ENCODE assay signal across 14 cellular contexts in the genomic region with DNA sequence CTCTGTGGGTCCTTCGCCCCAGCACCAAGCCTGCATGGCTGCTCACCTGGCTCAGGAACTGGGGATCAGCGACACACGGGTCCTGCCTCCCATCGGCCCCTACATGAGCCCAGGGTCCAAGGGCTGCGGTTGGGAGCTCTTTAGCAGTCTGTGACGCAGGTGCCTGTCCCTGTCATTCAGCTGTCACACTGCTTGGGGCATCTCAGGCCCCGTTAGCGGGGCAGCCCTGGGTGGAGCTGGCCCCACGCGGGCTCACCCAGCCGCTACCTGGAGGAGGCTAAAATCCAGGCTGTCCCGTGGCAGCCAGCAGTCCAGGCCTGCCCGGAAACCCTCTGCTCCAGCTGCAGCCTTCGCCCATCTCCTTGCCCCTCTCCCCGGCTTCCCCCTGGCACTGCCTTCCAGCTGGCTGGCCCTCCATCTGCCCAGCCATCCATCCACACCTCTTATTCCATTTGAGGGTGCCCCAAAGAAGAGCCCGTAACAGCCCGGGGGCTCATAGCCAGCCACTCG. TPM values are rescaled to one million over a fixed set of nuclear protein-coding genes. Genes with fewer than 3 reads are reported as not detected.
DNase-seq lines count a peak whose midpoint lies in the region; ATAC-seq and TF ChIP-seq lines count a peak whose summit lies in the region.
"Had no signal": no experiment of that assay in that cellular context is flagged by ENCODE, and none has a peak within 500 bp of the region (broad histone marks: within the 10 kb centered on the region; RNA-seq: fewer than 3 reads in every experiment).

No MANE protein-coding gene starts in this region.

- peak overlapping the region; percentile 84 for H2AK5ac ChIP-seq in neuronal stem cell (ENCODE audit: low read depth, low read length)

- H3K36me3 ChIP-seq in BLaER1 (no peaks in the 10 kb centered on the region), HCT116 (ENCODE audit: control insufficient read depth in 1 of 2, insufficient read depth in 2 of 2, low read length in 2 of 2) (no peaks in the 10 kb centered on the region), RWPE2 (ENCODE audit: low read depth) (no peaks in the 10 kb centered on the region), neuronal stem cell (replicated peaks in 1 of 2; ENCODE audit: control insufficient read depth in 2 of 2, insufficient read depth in 2 of 2, low read length in 2 of 2) (no peaks in the 10 kb centered on the region)

- no peak overlapping the region for H2BK5ac ChIP-seq in neuronal stem cell (ENCODE audit: low read length)

- no peak overlapping the region for H3K4me3 Mint-ChIP-seq in progenitor cell of endocrine pancreas (ENCODE audit: low read depth)
- H3K4me3 Mint-ChIP-seq: CD4-positive, CD25-positive, alpha-beta regulatory T cell had no signal

- no peak overlapping the region for H4K8ac ChIP-seq in neuronal stem cell (ENCODE audit: low read depth, low read length)

- H3K27ac Mint-ChIP-seq in progenitor cell of endocrine pancreas, result no peak overlapping the region
- H3K27ac Mint-ChIP-seq: CD4-positive, CD25-positive, alpha-beta regulatory T cell had no signal

- ATAC-seq in HCT116 (peak; percentile 6; the same call in 1 of the 2 replicates), RWPE2 (ENCODE audit: low read depth) (peak; percentile 24; the same call in 1 of the 3 replicates), HG03095 (IDR thresholded peaks at IDR 0.05; ENCODE audit: unreplicated experiment) (no peak)

- no peak overlapping the region for H3K27ac ChIP-seq in BLaER1
- no peak overlapping the region for H3K27ac ChIP-seq in HCT116 (ENCODE audit: low read depth, low read length)
- H3K27ac ChIP-seq in RWPE2 (ENCODE audit: poor library complexity, severe bottlenecking), result no peak overlapping the region
- no peak overlapping the region for H3K27ac ChIP-seq in neuronal stem cell (replicated peaks; ENCODE audit: low read length)

- no peak overlapping the region for H4K91ac ChIP-seq in neuronal stem cell (ENCODE audit: low read depth, low read length, poor library complexity)

- H3K4me2 ChIP-seq in BLaER1, result peak overlapping the region; percentile 92
- H3K4me2 ChIP-seq in HCT116 (ENCODE audit: low read length), result no peak overlapping the region
- H3K4me2 ChIP-seq in neuronal stem cell (ENCODE audit: insufficient read depth, low read length, poor library complexity, severe bottlenecking), result no peak overlapping the region

- no peaks in the 10 kb centered on the region for H3K4me1 Mint-ChIP-seq in progenitor cell of endocrine pancreas (ENCODE audit: low read depth)

- CTCF ChIA-PET in HCT116 (lab: Charles Lee), result no interaction called here

- H2BK120ac ChIP-seq in neuronal stem cell (ENCODE audit: low read depth, low read length), result no peak overlapping the region

- TF ChIP-seq CTCF in HCT116 (IDR thresholded peaks at IDR 0.05 in 2 of 3, conservative IDR thresholded peaks at IDR 0.05 in 1 of 3; ENCODE audit: borderline replicate concordance in 1 of 3, insufficient read depth in 1 of 3, low read depth in 2 of 3, low read length in 2 of 3) (no peak), RWPE2 (IDR thresholded peaks at IDR 0.05; ENCODE audit: poor library complexity, severe bottlenecking) (no peak), progenitor cell of endocrine pancreas (IDR thresholded peaks at IDR 0.05; ENCODE audit: unreplicated experiment) (no peak)

- no CpG with 5 or more reads among the region's 18 CpGs for WGBS in neuronal stem cell (ENCODE audit: extremely low coverage in 2 of 2, insufficient read length in 2 of 2, insufficient replicate concordance in 1 of 2), 2 donors

- H3K9ac ChIP-seq in BLaER1, result no peak overlapping the region
- H3K9ac ChIP-seq in HCT116 (ENCODE audit: low read length), result no peak overlapping the region
- peak overlapping the region; percentile 44 for H3K9ac ChIP-seq in neuronal stem cell (ENCODE audit: low read depth, low read length, poor library complexity)

- peaks cover 44% of the 10 kb centered on the region for H3K27me3 Mint-ChIP-seq in progenitor cell of endocrine pancreas

- no peak overlapping the region for H3K18ac ChIP-seq in neuronal stem cell (ENCODE audit: low read length)

- intact Hi-C loops in HCT116 (cut with micrococcal nuclease), result no loop called here

- peaks cover 7% of the 10 kb centered on the region for H3K79me1 ChIP-seq in neuronal stem cell (ENCODE audit: low read depth, low read length)

- H3K36me3 Mint-ChIP-seq in progenitor cell of endocrine pancreas (ENCODE audit: insufficient read depth), result no peaks in the 10 kb centered on the region
- H3K36me3 Mint-ChIP-seq: CD4-positive, CD25-positive, alpha-beta regulatory T cell had no signal

- H4K20me1 ChIP-seq in BLaER1 (no peaks in the 10 kb centered on the region), HCT116 (ENCODE audit: insufficient read depth) (no peaks in the 10 kb centered on the region)

- H2BK15ac ChIP-seq in neuronal stem cell (ENCODE audit: low read length), result no peak overlapping the region

- no TSS peak for BruUV-seq in HCT116 (replicated peaks; lab: Mats Ljungman, UMichigan)

- H3K4me1 ChIP-seq in BLaER1 (peaks cover 62% of the 10 kb centered on the region), HCT116 (ENCODE audit: control insufficient read depth in 1 of 2, insufficient read depth in 2 of 2, low read length in 2 of 2) (peaks cover 0 to 6% of the 10 kb centered on the region in 2 experiments; a peak in 2 of 4 replicates), RWPE2 (ENCODE audit: insufficient read depth, poor library complexity, severe bottlenecking) (no peaks in the 10 kb centered on the region), neuronal stem cell (ENCODE audit: control insufficient read depth in 2 of 2, insufficient read depth in 1 of 2, low read depth in 1 of 2, low read length in 2 of 2) (peaks cover 2 to 7% of the 10 kb centered on the region in 2 donors)

- no peak for DNase-seq in HCT116 (ENCODE audit: low read depth, low spot score)
- peak; percentile 63 for DNase-seq in RWPE2 (ENCODE audit: low spot score)
- DNase-seq in neuronal stem cell (ENCODE audit: low spot score), result no peak
- DNase-seq in progenitor cell of endocrine pancreas (ENCODE audit: low spot score, unreplicated experiment), result no peak
- no peak for DNase-seq in activated CD4-positive, alpha-beta T cell treated with anti-CD3 and anti-CD28 coated beads for 4 hours
- DNase-seq: CD4-positive, CD25-positive, alpha-beta regulatory T cell; DMS79 treated with DMSO at 0.1 percent for 48 hours; EL; HCEC 1CT had no signal

- no peak for TF ChIP-seq POLR2A in HCT116 (IDR thresholded peaks at IDR 0.05; ENCODE audit: borderline replicate concordance, extremely low read depth, insufficient read depth, insufficient read length)

- H3K27me3 ChIP-seq in BLaER1, result peaks cover 63% of the 10 kb centered on the region
- peaks cover 13% of the 10 kb centered on the region; the same call in 1 of the 2 replicates for H3K27me3 ChIP-seq in HCT116 (ENCODE audit: insufficient read depth, low read length)
- H3K27me3 ChIP-seq in RWPE2 (ENCODE audit: insufficient read depth, poor library complexity, severe bottlenecking), result peaks cover 59% of the 10 kb centered on the region
- H3K27me3 ChIP-seq in neuronal stem cell (ENCODE audit: control insufficient read depth in 3 of 3, insufficient read depth in 3 of 3, low read depth in 1 of 3, low read length in 3 of 3), result peaks cover 20 to 85% (median 56%) of the 10 kb centered on the region in 3 experiments

- POLR2A ChIA-PET in HCT116 (lab: Charles Lee), result interaction anchor here (1.6 kb wide), 1 partner anchor 15 kb away, joined by 5 read pairs; no protein-coding TSS in a partner anchor

- H3K4me3 ChIP-seq in BLaER1 (no peak overlapping the region), HCT116 (replicated peaks in 1 of 2; ENCODE audit: low read depth in 1 of 2, low read length in 2 of 2) (no peak overlapping the region), RWPE2 (ENCODE audit: severe bottlenecking) (no peak overlapping the region), neuronal stem cell (ENCODE audit: low read length in 2 of 2) (no peak overlapping the region)

- H3K9me2 ChIP-seq in HCT116 (ENCODE audit: insufficient read depth), result no peaks in the 10 kb centered on the region

- H2BK12ac ChIP-seq in neuronal stem cell (ENCODE audit: low read length), result no peak overlapping the region

- no peaks in the 10 kb centered on the region for H3K9me3 Mint-ChIP-seq in progenitor cell of endocrine pancreas (ENCODE audit: low read depth)
- H3K9me3 Mint-ChIP-seq: CD4-positive, CD25-positive, alpha-beta regulatory T cell had no signal

- H3K14ac ChIP-seq in neuronal stem cell (ENCODE audit: low read length), result no peak overlapping the region

- RAD21 ChIA-PET in HCT116 (lab: Charles Lee; ENCODE audit: low non-redundant PET in 1 of 2, low total read pairs in 2 of 2, uncharacterized antibody in 2 of 2, unreplicated experiment in 2 of 2), result interaction anchor here in 1 of 2 experiments (0.6 kb wide), 1 partner anchor 530 kb away, joined by 4 read pairs; no protein-coding TSS in a partner anchor

- H3K23ac ChIP-seq in neuronal stem cell (ENCODE audit: low read depth, low read length, poor library complexity), result peak overlapping the region; percentile 89

- no peak for TF ChIP-seq RAD21 in HCT116 (IDR thresholded peaks at IDR 0.05; ENCODE audit: low read depth)

- no peak overlapping the region for H3K4ac ChIP-seq in neuronal stem cell (ENCODE audit: low read length)

- H2AFZ ChIP-seq in HCT116 (ENCODE audit: low read depth, low read length, poor library complexity, severe bottlenecking) (no peak overlapping the region), neuronal stem cell (ENCODE audit: low read length) (no peak overlapping the region)

- H3K9me3 ChIP-seq in BLaER1 (no peaks in the 10 kb centered on the region), HCT116 (ENCODE audit: control insufficient read depth in 1 of 2, insufficient read depth in 1 of 2, low read depth in 1 of 2, low read length in 2 of 2) (no peaks in the 10 kb centered on the region), RWPE2 (ENCODE audit: severe bottlenecking) (no peaks in the 10 kb centered on the region), neuronal stem cell (replicated peaks in 1 of 2; ENCODE audit: control insufficient read depth in 2 of 2, insufficient read depth in 1 of 2, low read depth in 1 of 2, low read length in 2 of 2) (peaks cover under 1 to 2% of the 10 kb centered on the region in 2 donors)

- H3K79me2 ChIP-seq in HCT116 (ENCODE audit: insufficient read depth, low read length), result no peaks in the 10 kb centered on the region

RNA-seq across cellular contexts. Expression of a gene that starts 3.3 kb away (rescaled TPM):
- total RNA-seq in HCT116 (2021; ENCODE audit: unreplicated experiment), result not detected
- 0.12 TPM in 1 of 2 replicates, not detected in the other for polyA plus RNA-seq in HCT116 (2012)
- polyA plus RNA-seq in neuronal stem cell (2013, experiment 1 of 2), result 0.40 TPM
- polyA plus RNA-seq in neuronal stem cell (2013, experiment 2 of 2), result 0.50 TPM
- total RNA-seq in progenitor cell of endocrine pancreas, result 2.1 and 2.2 TPM in 2 replicates
- total RNA-seq: A673; CD4-positive, CD25-positive, alpha-beta regulatory T cell; H4 had no signal
- polyA plus RNA-seq: BJ; CD4-positive, CD25-positive, alpha-beta regulatory T cell had no signal

RNA-seq across cellular contexts. Expression of a gene that starts 25.8 kb away (rescaled TPM):
- total RNA-seq in HCT116 (2021; ENCODE audit: unreplicated experiment) (59.2 TPM), progenitor cell of endocrine pancreas (138 and 157 TPM in 2 replicates)
- polyA plus RNA-seq in HCT116 (2012), result 63.3 and 64.8 TPM in 2 replicates
- polyA plus RNA-seq in neuronal stem cell (2013, experiment 1 of 2), result 145 TPM
- 137 TPM for polyA plus RNA-seq in neuronal stem cell (2013, experiment 2 of 2)

RNA-seq across cellular contexts. Expression of a gene that starts 27.6 kb away (rescaled TPM):
- total RNA-seq in HCT116 (2021; ENCODE audit: unreplicated experiment) (not detected), progenitor cell of endocrine pancreas (not detected in 2 replicates)
- polyA plus RNA-seq in HCT116 (2012), result 0.64 and 0.76 TPM in 2 replicates
- polyA plus RNA-seq in neuronal stem cell (2013, experiment 1 of 2), result 0.20 TPM
- 0.21 TPM for polyA plus RNA-seq in neuronal stem cell (2013, experiment 2 of 2)
- total RNA-seq: A673; CD4-positive, CD25-positive, alpha-beta regulatory T cell; H4 had no signal
- polyA plus RNA-seq: BJ; CD4-positive, CD25-positive, alpha-beta regulatory T cell had no signal

RNA-seq across cellular contexts. Expression of a gene that starts 53.1 kb away (rescaled TPM):
- total RNA-seq in HCT116 (2021; ENCODE audit: unreplicated experiment) (1,043 TPM), progenitor cell of endocrine pancreas (467 and 484 TPM in 2 replicates)
- polyA plus RNA-seq in HCT116 (2012), result 1,480 and 1,509 TPM in 2 replicates
- polyA plus RNA-seq in neuronal stem cell (2013, experiment 1 of 2), result 321 TPM
- polyA plus RNA-seq in neuronal stem cell (2013, experiment 2 of 2), result 298 TPM
